8 cellular contexts compared by ENCODE assay signal in genomic region chr1:226001852-226002666, GRCh38. TPM values are rescaled to one million over a fixed set of nuclear protein-coding genes. Genes with fewer than 3 reads are reported as not detected.
DNase-seq lines count a peak whose midpoint lies in the region; ATAC-seq lines count a peak whose summit lies in the region.

No MANE protein-coding gene starts in this region.

- peaks cover 0 to 4% of the 10 kb centered on the region in 2 donors for H3K4me1 ChIP-seq in esophagus (ENCODE audit: control insufficient read depth in 2 of 2, insufficient read depth in 2 of 2, low read length in 1 of 2)
- peaks cover 16 to 17% of the 10 kb centered on the region in 2 donors for H3K4me1 ChIP-seq in neuronal stem cell (ENCODE audit: control insufficient read depth in 2 of 2, insufficient read depth in 1 of 2, low read depth in 1 of 2, low read length in 2 of 2)

- peak overlapping the region; percentile 41 for H2AFZ ChIP-seq in neuronal stem cell (ENCODE audit: low read length)

- H3K14ac ChIP-seq in neuronal stem cell (ENCODE audit: low read length) = no peak overlapping the region

- H3K23ac ChIP-seq in neuronal stem cell (ENCODE audit: low read depth, low read length, poor library complexity) = no peak overlapping the region

- H4K91ac ChIP-seq in neuronal stem cell (ENCODE audit: low read depth, low read length, poor library complexity) = no peak overlapping the region

- H2BK12ac ChIP-seq in neuronal stem cell (ENCODE audit: low read length) = no peak overlapping the region

- H2BK5ac ChIP-seq in neuronal stem cell (ENCODE audit: low read length) = no peak overlapping the region

- H3K4me3 ChIP-seq in esophagus (ENCODE audit: low read depth in 1 of 2, low read length in 2 of 2) = no peak overlapping the region
- H3K4me3 ChIP-seq in neuronal stem cell (ENCODE audit: low read length in 2 of 2) = peak overlapping the region in 1 of 2 donors; percentile 28

- no peak overlapping the region for H3K9ac ChIP-seq in neuronal stem cell (ENCODE audit: low read depth, low read length, poor library complexity)

- H3K79me1 ChIP-seq in neuronal stem cell (ENCODE audit: low read depth, low read length) = peaks cover 5% of the 10 kb centered on the region

- H3K18ac ChIP-seq in neuronal stem cell (ENCODE audit: low read length) = peak overlapping the region; percentile 0

- H3K27ac ChIP-seq in esophagus (ENCODE audit: low read depth in 2 of 2, low read length in 1 of 2) (peak overlapping the region; percentile 48 to 71), neuronal stem cell (replicated peaks; ENCODE audit: low read length) (no peak overlapping the region)

- no peaks in the 10 kb centered on the region for H3K27me3 ChIP-seq in esophagus (ENCODE audit: control insufficient read depth in 1 of 2, insufficient read depth in 2 of 2, low read length in 2 of 2)
- no peaks in the 10 kb centered on the region for H3K27me3 ChIP-seq in neuronal stem cell (ENCODE audit: control insufficient read depth in 3 of 3, insufficient read depth in 3 of 3, low read depth in 1 of 3, low read length in 3 of 3)

- H4K8ac ChIP-seq in neuronal stem cell (ENCODE audit: low read depth, low read length) = no peak overlapping the region

- H3K4me2 ChIP-seq in neuronal stem cell (ENCODE audit: insufficient read depth, low read length, poor library complexity, severe bottlenecking) = no peak overlapping the region

- H3K36me3 ChIP-seq in esophagus (ENCODE audit: control insufficient read depth in 2 of 2, insufficient read depth in 2 of 2, low read length in 1 of 2) (no peaks in the 10 kb centered on the region), neuronal stem cell (replicated peaks in 1 of 2; ENCODE audit: control insufficient read depth in 2 of 2, insufficient read depth in 2 of 2, low read length in 2 of 2) (peaks cover 0 to under 1% of the 10 kb centered on the region in 2 donors)

- ATAC-seq in HG02571 (IDR thresholded peaks at IDR 0.05; ENCODE audit: unreplicated experiment) (peak; percentile 23), GM18873 (IDR thresholded peaks at IDR 0.05; ENCODE audit: low FRiP score, unreplicated experiment) (no peak)

- no peak overlapping the region for H3K4ac ChIP-seq in neuronal stem cell (ENCODE audit: low read length)

- peak; percentile 38 for DNase-seq in COLO668 (lab: John Stamatoyannopoulos, UW; ENCODE audit: unreplicated experiment)
- peak; percentile 88 for DNase-seq in NCI-H774 (lab: John Stamatoyannopoulos, UW)
- peak; percentile 48 for DNase-seq in activated CD8-positive, alpha-beta memory T cell treated with anti-CD3 and anti-CD28 coated beads, Interleukin-2, amount 50 U/mL, for 4 hours
- no peak for DNase-seq in neuronal stem cell (ENCODE audit: low spot score)
- DNase-seq in ureter (ENCODE audit: low spot score) = peak; percentile 62

- peak overlapping the region; percentile 9 for H2BK15ac ChIP-seq in neuronal stem cell (ENCODE audit: low read length)

- no peak overlapping the region for H2AK5ac ChIP-seq in neuronal stem cell (ENCODE audit: low read depth, low read length)

- H2BK120ac ChIP-seq in neuronal stem cell (ENCODE audit: low read depth, low read length) = no peak overlapping the region

- H3K9me3 ChIP-seq in esophagus (ENCODE audit: control insufficient read depth in 2 of 2, insufficient read depth in 1 of 2, low read depth in 1 of 2, low read length in 1 of 2) = no peaks in the 10 kb centered on the region
- no peaks in the 10 kb centered on the region for H3K9me3 ChIP-seq in neuronal stem cell (replicated peaks in 1 of 2; ENCODE audit: control insufficient read depth in 2 of 2, insufficient read depth in 1 of 2, low read depth in 1 of 2, low read length in 2 of 2)

- WGBS in esophagus, 2 donors = 40 to 44% methylated on average over 9 of the region's 9 CpGs
- no CpG with 5 or more reads among the region's 9 CpGs for WGBS in neuronal stem cell (ENCODE audit: extremely low coverage in 2 of 2, insufficient read length in 2 of 2, insufficient replicate concordance in 1 of 2), 2 donors

RNA-seq across cellular contexts. Expression of gene SDE2, which starts 2.9 kb away (rescaled TPM):
- 1 to 10 TPM; 3.3 to 6.1 TPM for polyA plus RNA-seq in esophagus
- polyA plus RNA-seq in neuronal stem cell (2013, experiment 1 of 2) = 7.9 TPM
- 8.1 TPM for polyA plus RNA-seq in neuronal stem cell (2013, experiment 2 of 2)
- 17.8 TPM for total RNA-seq in ureter
